ENCODE assay signal across 27 cellular contexts in genomic region chr9:27356446-27356845, GRCh38. TPM values are rescaled to one million over a fixed set of nuclear protein-coding genes. Genes with fewer than 3 reads are reported as not detected.
DNase-seq lines count a peak whose midpoint lies in the region; TF ChIP-seq lines count a peak whose summit lies in the region.
"Had no signal": no experiment of that assay in that cellular context is flagged by ENCODE, and none has a peak within 500 bp of the region (broad histone marks: within the 10 kb centered on the region; RNA-seq: fewer than 3 reads in every experiment).

No MANE protein-coding gene starts in this region.

- H3K27ac ChIP-seq in brain microvascular endothelial cell (peak overlapping the region; percentile 63), substantia nigra (ENCODE audit: low read depth, low read length, poor library complexity, severe bottlenecking) (peak overlapping the region; percentile 72)
- H3K27ac ChIP-seq: epithelial cell of prostate, prostate gland, SK-N-MC had no signal

- DNase-seq in brain microvascular endothelial cell (no peak), medulla oblongata (ENCODE audit: extremely low spot score) (peak; percentile 80), substantia nigra (lab: John Stamatoyannopoulos, UW) (no peak), COLO829 (ENCODE audit: low spot score) (no peak)
- no peak for DNase-seq in stimulated activated CD4-positive, alpha-beta T cell treated with anti-CD3 and anti-CD28 coated beads, Interleukin-2, amount 100 ng/mL, for 48 hours
- DNase-seq in T-helper 2 cell treated with Interferon-gamma antibody and Interleukin-4, amounts not matched to agents 5 μg/mL and 100 μg/mL, for 36 hours (ENCODE audit: low spot score): no peak
- no peak for DNase-seq in activated T-cell treated with anti-CD3 and anti-CD28 coated beads, Interleukin-2, amount 50 U/mL, for 1 hour
- DNase-seq: activated CD4-positive, alpha-beta T cell treated with anti-CD3 and anti-CD28 coated beads for 36 hours; activated CD8-positive, alpha-beta memory T cell treated with anti-CD3 and anti-CD28 coated beads for 24 hours; activated gamma-delta T cell treated with Interleukin-2 at 50 U/mL for 16 hours; COR-L47; GDM1; glutamatergic neuron; KBM-7; NCI-H1436; NCI-H2081 treated with DMSO at 0.1 percent for 48 hours; sigmoid colon; stimulated activated CD4-positive, alpha-beta T cell treated with anti-CD3 and anti-CD28 coated beads, Interleukin-15, amount 100 ng/mL, for 24 hours; stimulated activated naive CD8-positive, alpha-beta T cell treated with anti-CD3 and anti-CD28 coated beads, Interleukin-15, amount 100 ng/mL, for 72 hours; trophoblast cell had no signal

- H3K27ac Mint-ChIP-seq in IgD-negative memory B cell: peak overlapping the region in 2 of 3 donors; percentile 59 to 88
- no peak overlapping the region for H3K27ac Mint-ChIP-seq in T-helper 2 cell treated with Interferon-gamma antibody and Interleukin-4, amounts not matched to agents 5 μg/mL and 100 μg/mL, for 36 hours
- H3K27ac Mint-ChIP-seq: activated CD4-positive, alpha-beta T cell treated with anti-CD3 and anti-CD28 coated beads for 36 hours; stimulated activated naive CD8-positive, alpha-beta T cell treated with anti-CD3 and anti-CD28 coated beads, Interleukin-15, amount 100 ng/mL, for 72 hours had no signal

- in situ Hi-C loops in brain microvascular endothelial cell (cut with HindIII; ENCODE audit: low pct_ligation_motif_present, low sequenced_read_pairs): no loop called here

- no peak overlapping the region for H3K4me3 Mint-ChIP-seq in IgD-negative memory B cell
- H3K4me3 Mint-ChIP-seq in T-helper 2 cell treated with Interferon-gamma antibody and Interleukin-4, amounts not matched to agents 5 μg/mL and 100 μg/mL, for 36 hours: no peak overlapping the region
- H3K4me3 Mint-ChIP-seq: activated CD4-positive, alpha-beta T cell treated with anti-CD3 and anti-CD28 coated beads for 36 hours; central memory CD8-positive, alpha-beta T cell; stimulated activated naive CD8-positive, alpha-beta T cell treated with anti-CD3 and anti-CD28 coated beads, Interleukin-15, amount 100 ng/mL, for 72 hours had no signal

- no peaks in the 10 kb centered on the region for H3K9me3 Mint-ChIP-seq in IgD-negative memory B cell
- H3K9me3 Mint-ChIP-seq in T-helper 2 cell treated with Interferon-gamma antibody and Interleukin-4, amounts not matched to agents 5 μg/mL and 100 μg/mL, for 36 hours: peaks cover 3% of the 10 kb centered on the region
- H3K9me3 Mint-ChIP-seq: central memory CD8-positive, alpha-beta T cell; stimulated activated naive CD8-positive, alpha-beta T cell treated with anti-CD3 and anti-CD28 coated beads, Interleukin-15, amount 100 ng/mL, for 72 hours had no signal

- peaks cover 4% of the 10 kb centered on the region for H3K36me3 Mint-ChIP-seq in IgD-negative memory B cell
- no peaks in the 10 kb centered on the region for H3K36me3 Mint-ChIP-seq in T-helper 2 cell treated with Interferon-gamma antibody and Interleukin-4, amounts not matched to agents 5 μg/mL and 100 μg/mL, for 36 hours (ENCODE audit: low read depth)

- TF ChIP-seq CTCF in brain microvascular endothelial cell (IDR thresholded peaks at IDR 0.05; ENCODE audit: low read depth, low read length, missing control alignments): no peak

- H3K27me3 ChIP-seq in brain microvascular endothelial cell (replicated peaks): no peaks in the 10 kb centered on the region
- H3K27me3 ChIP-seq: sigmoid colon had no signal

- no peak overlapping the region for H3K4me3 ChIP-seq in brain microvascular endothelial cell (ENCODE audit: low read depth, low read length)
- H3K4me3 ChIP-seq: lung, prostate gland, sigmoid colon, SK-N-MC had no signal

- H3K27me3 Mint-ChIP-seq in IgD-negative memory B cell: no peaks in the 10 kb centered on the region
- H3K27me3 Mint-ChIP-seq in T-helper 2 cell treated with Interferon-gamma antibody and Interleukin-4, amounts not matched to agents 5 μg/mL and 100 μg/mL, for 36 hours (ENCODE audit: low read depth): no peaks in the 10 kb centered on the region
- H3K27me3 Mint-ChIP-seq: activated CD4-positive, alpha-beta T cell treated with anti-CD3 and anti-CD28 coated beads for 36 hours; central memory CD8-positive, alpha-beta T cell had no signal

- H3K36me3 ChIP-seq in brain microvascular endothelial cell (replicated peaks): no peaks in the 10 kb centered on the region
- H3K36me3 ChIP-seq: prostate gland had no signal

- H3K4me1 Mint-ChIP-seq in IgD-negative memory B cell: peaks cover 22 to 40% (median 37%) of the 10 kb centered on the region in 3 donors
- H3K4me1 Mint-ChIP-seq in T-helper 2 cell treated with Interferon-gamma antibody and Interleukin-4, amounts not matched to agents 5 μg/mL and 100 μg/mL, for 36 hours (ENCODE audit: low read depth): peaks cover 28% of the 10 kb centered on the region

RNA-seq across cellular contexts. Expression of gene EQTN, which starts 59.5 kb away (rescaled TPM):
- 0.35 TPM for polyA plus RNA-seq in IgD-negative memory B cell
- polyA plus RNA-seq: BJ had no signal
